Comparison of ENCODE assay signal across 22 cellular contexts in genomic region chr22:46918197-46918596, GRCh38.
"Had no signal": no experiment of that assay in that cellular context is flagged by ENCODE, and none has a peak within 500 bp of the region (broad histone marks: within the 10 kb centered on the region; RNA-seq: fewer than 3 reads in every experiment).

No MANE protein-coding gene starts in this region.

- H3K4me3 Mint-ChIP-seq: activated T-helper 17 cell treated with anti-CD3 and anti-CD28 coated beads, Interleukin-2, amount 50 U/mL, for 72 hours; brain; neural crest cell; stimulated activated naive CD8-positive, alpha-beta T cell treated with anti-CD3 and anti-CD28 coated beads, Interleukin-15, Interleukin-2, amounts not matched to agents 100 ng/mL and 50 ng/mL, for 24 hours; T-cell had no signal

- H3K4me1 Mint-ChIP-seq: neural crest cell had no signal

- ATAC-seq: activated naive CD4-positive, alpha-beta T cell treated with anti-CD3 and anti-CD28 coated beads, Interleukin-2, amount 50 U/mL, for 72 hours; activated T-helper 17 cell treated with anti-CD3 and anti-CD28 coated beads, Interleukin-2, amount 50 U/mL, for 72 hours; T-cell had no signal

- H3K27me3 ChIP-seq: esophagus muscularis mucosa, spleen, tibial nerve had no signal

- H3K27me3 Mint-ChIP-seq: activated T-helper 17 cell treated with anti-CD3 and anti-CD28 coated beads, Interleukin-2, amount 50 U/mL, for 72 hours; progenitor cell of endocrine pancreas; stimulated activated naive CD8-positive, alpha-beta T cell treated with anti-CD3 and anti-CD28 coated beads, Interleukin-15, Interleukin-2, amounts not matched to agents 100 ng/mL and 50 ng/mL, for 24 hours; T-cell had no signal

- H3K27ac Mint-ChIP-seq: progenitor cell of endocrine pancreas; stimulated activated naive CD8-positive, alpha-beta T cell treated with anti-CD3 and anti-CD28 coated beads, Interleukin-15, Interleukin-2, amounts not matched to agents 100 ng/mL and 50 ng/mL, for 24 hours; T-cell had no signal

- H3K4me3 ChIP-seq: esophagus muscularis mucosa, left ventricle myocardium inferior, spleen, tibial nerve had no signal

- FAIRE-seq: frontal cortex, urothelium cell line had no signal

- DNase-seq: caudate nucleus; effector memory CD4-positive, alpha-beta T cell; glutamatergic neuron; hippocampal formation; kidney glomerular epithelial cell; left ventricle myocardium inferior; occipital lobe; retina; spleen; stimulated activated CD4-positive, alpha-beta T cell treated with anti-CD3 and anti-CD28 coated beads, Interleukin-4, amount 100 ng/mL, for 1 hour; T-cell; T-helper 9 cell had no signal

- H3K9me3 Mint-ChIP-seq: stimulated activated naive CD8-positive, alpha-beta T cell treated with anti-CD3 and anti-CD28 coated beads, Interleukin-15, Interleukin-2, amounts not matched to agents 100 ng/mL and 50 ng/mL, for 24 hours had no signal
